In the genomic region with DNA sequence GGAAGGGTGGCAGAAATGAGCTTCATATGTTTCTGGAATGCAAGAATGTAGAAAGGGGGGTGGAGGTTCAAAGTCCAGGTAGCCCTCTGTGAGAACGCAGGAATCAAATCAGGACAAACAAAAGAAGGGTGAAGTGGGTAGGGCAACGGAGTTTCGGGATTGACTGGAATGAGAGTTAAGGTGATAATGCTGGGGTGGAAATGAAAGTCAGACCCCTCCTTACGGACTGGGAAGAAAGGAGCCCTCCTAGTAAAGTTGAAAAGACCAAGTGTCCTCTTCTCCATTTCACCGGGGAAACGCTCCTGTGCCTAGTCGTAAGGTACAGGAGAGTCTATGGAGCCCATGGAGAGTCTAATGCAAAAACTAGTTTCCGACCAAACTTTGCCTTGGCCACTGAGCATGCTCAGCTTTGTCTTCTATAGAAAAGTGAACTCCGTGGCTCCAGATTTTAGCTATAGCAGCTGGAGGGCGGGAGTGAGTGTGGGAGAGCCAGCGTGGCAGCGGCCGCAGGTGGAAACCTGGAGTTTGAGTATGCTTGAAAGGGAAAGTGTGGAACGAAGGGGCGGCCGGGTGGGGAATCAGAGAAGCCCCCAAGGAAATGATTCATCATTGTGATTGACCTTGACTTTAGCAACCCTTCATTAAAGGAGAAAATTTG, we compare ENCODE assay signal across 1 cellular context.
TF ChIP-seq lines count a peak whose summit lies in the region.

No MANE protein-coding gene starts in this region.

TF ChIP-seq in A549, 52 proteins besides CTCF, POLR2A, EP300 and RAD21 (continued from another document):
- TF ChIP-seq, protein P1, sequence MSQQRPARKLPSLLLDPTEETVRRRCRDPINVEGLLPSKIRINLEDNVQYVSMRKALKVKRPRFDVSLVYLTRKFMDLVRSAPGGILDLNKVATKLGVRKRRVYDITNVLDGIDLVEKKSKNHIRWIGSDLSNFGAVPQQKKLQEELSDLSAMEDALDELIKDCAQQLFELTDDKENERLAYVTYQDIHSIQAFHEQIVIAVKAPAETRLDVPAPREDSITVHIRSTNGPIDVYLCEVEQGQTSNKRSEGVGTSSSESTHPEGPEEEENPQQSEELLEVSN (IDR thresholded peaks at IDR 0.05; ENCODE audit: borderline replicate concordance, low read depth) = peak; percentile 91
